ENCODE assay signal across 24 cellular contexts in the genomic region with DNA sequence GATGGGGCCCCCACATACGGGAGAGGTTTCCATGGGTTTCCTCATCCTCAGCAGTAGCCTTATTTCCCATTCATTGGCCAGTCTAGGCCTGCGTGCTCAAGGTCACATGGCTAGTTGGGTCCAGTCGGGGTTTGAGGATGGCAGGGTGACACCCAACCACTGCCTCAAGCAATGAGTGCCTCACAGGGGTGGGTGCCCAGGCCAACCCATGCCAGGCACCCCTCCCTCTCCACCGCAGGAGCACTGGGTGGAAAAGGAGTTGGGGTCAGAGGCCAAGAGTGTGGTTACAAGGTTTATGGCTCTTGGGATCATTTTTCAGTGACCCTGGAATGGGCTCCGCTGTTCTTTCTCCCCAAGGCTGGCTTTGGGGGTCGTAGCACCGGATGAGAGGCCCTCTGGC. TPM values are rescaled to one million over a fixed set of nuclear protein-coding genes. Genes with fewer than 3 reads are reported as not detected.
"Had no signal": no experiment of that assay in that cellular context is flagged by ENCODE, and none has a peak within 500 bp of the region (broad histone marks: within the 10 kb centered on the region; RNA-seq: fewer than 3 reads in every experiment).

No MANE protein-coding gene starts in this region.

- H3K9me3 ChIP-seq: heart right ventricle, left lung, right atrium auricular region, spleen, suprapubic skin, thoracic aorta, tibial artery, uterus had no signal

- H3K36me3 ChIP-seq: heart right ventricle, left lung, right atrium auricular region, spleen, suprapubic skin, thoracic aorta, tibial artery, uterus had no signal

- H3K9ac ChIP-seq: parathyroid adenoma had no signal

- H3K4me1 ChIP-seq: parathyroid adenoma had no signal

- H3K4me3 ChIP-seq: heart right ventricle, left lung, lung, right atrium auricular region, spleen, suprapubic skin, thoracic aorta, tibial artery, uterus had no signal

- H3K79me2 ChIP-seq: parathyroid adenoma had no signal

- H3K27ac ChIP-seq: heart right ventricle, left lung, parathyroid adenoma, right atrium auricular region, spleen, suprapubic skin, thoracic aorta, tibial artery, uterus had no signal

- DNase-seq: heart right ventricle; hippocampal formation; immature natural killer cell; left colon; left lung; mesendoderm; naive B cell; natural killer cell; nephron progenitor cell; nucleus accumbens; small intestine; spleen; stimulated activated CD4-positive, alpha-beta T cell treated with anti-CD3 and anti-CD28 coated beads, Interleukin-4, amount 100 ng/mL, for 24 hours; stimulated activated naive CD4-positive, alpha-beta T cell; tibial artery; uterus had no signal

- ATAC-seq: heart right ventricle; left colon; left lung; natural killer cell; sciatic nerve; stimulated activated effector memory CD8-positive, alpha-beta T cell treated with anti-CD3 and anti-CD28 coated beads, Interleukin-12 subunit alpha, Interleukin-12 subunit beta, amount 100 ng/mL, for 72 hours had no signal

- H2AFZ ChIP-seq: parathyroid adenoma had no signal

RNA-seq across cellular contexts. Expression of a gene that starts 3.1 kb away (rescaled TPM):
- total RNA-seq: osteocyte had no signal
